In the genomic region with DNA sequence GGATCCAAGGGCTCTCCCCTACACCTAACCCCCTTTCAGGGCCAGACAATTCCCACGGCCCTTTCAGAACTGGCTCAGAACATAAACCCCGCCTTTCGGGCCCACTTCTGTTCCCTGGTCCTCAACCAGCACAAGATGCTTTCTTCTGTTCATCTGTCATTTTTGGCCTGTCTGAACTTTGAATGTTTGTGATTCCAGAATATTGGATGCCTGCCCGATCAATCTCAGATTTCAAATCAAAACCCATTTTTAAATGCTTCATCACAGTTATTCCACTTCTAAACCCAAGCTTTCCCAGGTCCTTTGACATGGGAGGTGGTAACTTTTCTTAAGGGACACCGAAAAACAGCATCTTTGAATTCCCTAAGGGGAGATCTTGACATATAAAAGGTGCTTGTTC, we compare ENCODE assay signal across 18 cellular contexts.
DNase-seq lines count a peak whose midpoint lies in the region; ATAC-seq, FAIRE-seq and TF ChIP-seq lines count a peak whose summit lies in the region.
"Had no signal": no experiment of that assay in that cellular context is flagged by ENCODE, and none has a peak within 500 bp of the region (broad histone marks: within the 10 kb centered on the region; RNA-seq: fewer than 3 reads in every experiment).

No MANE protein-coding gene starts in this region.

- intact Hi-C loops in HepG2 (cut with micrococcal nuclease; ENCODE audit: unreplicated experiment), result no loop called here

- no peak overlapping the region for H3K27ac ChIP-seq in liver (ENCODE audit: low read depth in 1 of 2, low read length in 2 of 2)
- no peak overlapping the region for H3K27ac ChIP-seq in HepG2 (ENCODE audit: extremely low read length, insufficient read depth, low read length)
- peak overlapping the region; percentile 70 for H3K27ac ChIP-seq in cingulate gyrus (ENCODE audit: low read depth, low read length)
- H3K27ac ChIP-seq in MM.1S (ENCODE audit: low read length), result no peak overlapping the region
- H3K27ac ChIP-seq: 22Rv1, RWPE1 had no signal

- no peaks in the 10 kb centered on the region for H3K9me2 ChIP-seq in MM.1S (replicated peaks; ENCODE audit: insufficient read depth, low read length)

- no peak overlapping the region for H3K9ac ChIP-seq in liver (ENCODE audit: low read depth in 1 of 2, low read length in 2 of 2)
- H3K9ac ChIP-seq in HepG2 (ENCODE audit: insufficient read depth, low read depth, low read length), result no peak overlapping the region
- no peak overlapping the region for H3K9ac ChIP-seq in MM.1S (ENCODE audit: low read length)

- H2AFZ ChIP-seq in HepG2 (ENCODE audit: low read length) (no peak overlapping the region), MM.1S (ENCODE audit: low read length) (no peak overlapping the region)

- TF ChIP-seq POLR2A in HepG2 (IDR thresholded peaks at IDR 0.05; ENCODE audit: insufficient read depth in 1 of 2, low read depth in 2 of 2, low read length in 2 of 2), result no peak

- ATAC-seq in HepG2, result no peak
- ATAC-seq in HG03457 (IDR thresholded peaks at IDR 0.05; ENCODE audit: unreplicated experiment), result no peak
- ATAC-seq: HCT116 had no signal

- H3F3A ChIP-seq in MM.1S (ENCODE audit: insufficient read depth, low read length), result no peaks in the 10 kb centered on the region

- H3K36me3 ChIP-seq in liver (ENCODE audit: control insufficient read depth in 4 of 4, insufficient read depth in 3 of 4, low read depth in 1 of 4, low read length in 3 of 4) (no peaks in the 10 kb centered on the region), HepG2 (replicated peaks in 1 of 2; ENCODE audit: control insufficient read depth in 1 of 2, insufficient read depth in 2 of 2, low read length in 2 of 2) (no peaks in the 10 kb centered on the region), MM.1S (replicated peaks; ENCODE audit: insufficient read depth, low read length) (no peaks in the 10 kb centered on the region)

- H3K9me3 ChIP-seq in liver (ENCODE audit: control insufficient read depth in 4 of 4, low read length in 3 of 4) (no peaks in the 10 kb centered on the region), HepG2 (ENCODE audit: low read length) (no peaks in the 10 kb centered on the region), MM.1S (replicated peaks; ENCODE audit: insufficient read depth, low read length) (no peaks in the 10 kb centered on the region)

- H3K4me3 ChIP-seq in liver (ENCODE audit: low read depth in 1 of 3, low read length in 3 of 3) (no peak overlapping the region), HepG2 (replicated peaks in 1 of 3; ENCODE audit: insufficient read depth in 1 of 3, low read depth in 2 of 3, low read length in 3 of 3) (no peak overlapping the region), fibroblast of the aortic adventitia (ENCODE audit: low read depth, low read length) (no peak overlapping the region), MM.1S (ENCODE audit: low read length) (no peak overlapping the region)

- POLR2A ChIA-PET in HepG2 (lab: Yijun Ruan, JAX), result no interaction called here

- H4K20me1 ChIP-seq in HepG2 (ENCODE audit: insufficient read depth, low read length) (no peaks in the 10 kb centered on the region), MM.1S (ENCODE audit: insufficient read depth, low read length) (no peaks in the 10 kb centered on the region)

- TF ChIP-seq EP300 in HepG2 (IDR thresholded peaks at IDR 0.05; ENCODE audit: low read depth in 2 of 2, low read length in 2 of 2) (no peak), HepG2 (CRISPR knock-in tag; IDR thresholded peaks at IDR 0.05; ENCODE audit: borderline replicate concordance) (no peak)

- no peak for TF ChIP-seq CTCF in liver (IDR thresholded peaks at IDR 0.05; ENCODE audit: low read depth, low read length, missing input control)
- TF ChIP-seq CTCF in HepG2 (CRISPR knock-in tag; IDR thresholded peaks at IDR 0.05), result no peak
- TF ChIP-seq CTCF in fibroblast of the aortic adventitia (IDR thresholded peaks at IDR 0.05; ENCODE audit: insufficient read depth, low read length), result no peak
- no peak for TF ChIP-seq CTCF in MM.1S (IDR thresholded peaks at IDR 0.05; ENCODE audit: low read length)

- FAIRE-seq in HepG2 (lab: Jason Lieb, UNC), result no peak
- FAIRE-seq: GM18507 had no signal

- DNase-seq in HepG2 (ENCODE audit: low spot score) (no peak), fibroblast of the aortic adventitia (ENCODE audit: low read depth) (peak; percentile 25), globus pallidus (ENCODE audit: low spot score) (no peak), MM.1S (no peak), NOMO-1 treated with dmso at 0.1 percent for 144 hours (lab: John Stamatoyannopoulos, UW; ENCODE audit: unreplicated experiment) (no peak)
- DNase-seq: DMS153, KBM-7, NCI-H1694, NCI-H2029 treated with DMSO at 0.1 percent for 48 hours, NCI-H526 treated with DMSO at 0.1 percent for 48 hours, SHP77 had no signal

- no peaks in the 10 kb centered on the region for H3K79me2 ChIP-seq in HepG2 (ENCODE audit: insufficient read depth, low read length)
- no peaks in the 10 kb centered on the region for H3K79me2 ChIP-seq in MM.1S (ENCODE audit: low read length)

- CTCF ChIA-PET in HepG2 (lab: Yijun Ruan, JAX; ENCODE audit: low intra/inter-chr PET ratio, low total read pairs), result no interaction called here

- H3K4me1 ChIP-seq in liver (ENCODE audit: control insufficient read depth in 4 of 4, insufficient read depth in 4 of 4, low read length in 3 of 4) (peaks cover 4 to 21% (median 13%) of the 10 kb centered on the region in 4 donors), HepG2 (ENCODE audit: insufficient read depth, low read length) (peaks cover 27% of the 10 kb centered on the region), MM.1S (ENCODE audit: low read length) (no peaks in the 10 kb centered on the region)

- 73% methylated on average over 5 of the region's 5 CpGs for WGBS in liver
- WGBS in HepG2 (ENCODE audit: low lambda C conversion rate), result 45% methylated on average over 5 of the region's 5 CpGs

- H3K27me3 ChIP-seq in liver (ENCODE audit: control insufficient read depth in 4 of 4, insufficient read depth in 4 of 4, low read length in 3 of 4) (no peaks in the 10 kb centered on the region), HepG2 (ENCODE audit: control insufficient read depth in 1 of 2, insufficient read depth in 2 of 2, low read length in 2 of 2) (peaks cover 3 to 65% of the 10 kb centered on the region in 2 experiments; a peak in 4 of 5 replicates), MM.1S (replicated peaks; ENCODE audit: insufficient read depth, low read length) (no peaks in the 10 kb centered on the region)

- in situ Hi-C loops in HepG2 (cut with HindIII; ENCODE audit: extremely low pct_ligation_motif_present, low pct_unique_long_range_greater_than_20kb), result no loop called here

- no peak overlapping the region for H3K4me2 ChIP-seq in HepG2 (ENCODE audit: low read depth, low read length)
- no peak overlapping the region for H3K4me2 ChIP-seq in MM.1S (ENCODE audit: low read depth, low read length)

- BruUV-seq in HepG2 (replicated peaks; lab: Mats Ljungman, UMichigan), result no TSS peak

- no peak for TF ChIP-seq RAD21 in liver (IDR thresholded peaks at IDR 0.05)
- no peak for TF ChIP-seq RAD21 in HepG2 (CRISPR knock-in tag; IDR thresholded peaks at IDR 0.05)

TF ChIP-seq in liver, 16 proteins besides CTCF, POLR2A, EP300 and RAD21:
- no peak for TF ChIP-seq EGR1 (IDR thresholded peaks at IDR 0.05; ENCODE audit: low read depth in 2 of 2)
- peak; percentile 58 for TF ChIP-seq NR2F2 (IDR thresholded peaks at IDR 0.05)

TF ChIP-seq in HepG2, 621 proteins besides CTCF, POLR2A, EP300 and RAD21 (continues in another document):
- TF ChIP-seq, protein P1, sequence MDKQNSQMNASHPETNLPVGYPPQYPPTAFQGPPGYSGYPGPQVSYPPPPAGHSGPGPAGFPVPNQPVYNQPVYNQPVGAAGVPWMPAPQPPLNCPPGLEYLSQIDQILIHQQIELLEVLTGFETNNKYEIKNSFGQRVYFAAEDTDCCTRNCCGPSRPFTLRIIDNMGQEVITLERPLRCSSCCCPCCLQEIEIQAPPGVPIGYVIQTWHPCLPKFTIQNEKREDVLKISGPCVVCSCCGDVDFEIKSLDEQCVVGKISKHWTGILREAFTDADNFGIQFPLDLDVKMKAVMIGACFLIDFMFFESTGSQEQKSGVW (CRISPR knock-in tag; IDR thresholded peaks at IDR 0.05; ENCODE audit: borderline replicate concordance), result no peak
- TF ChIP-seq ZNF530 (CRISPR knock-in tag; IDR thresholded peaks at IDR 0.05; ENCODE audit: low read depth) (no peak), ZNF616 (CRISPR knock-in tag; IDR thresholded peaks at IDR 0.05; ENCODE audit: low read depth) (no peak), ZNF788 (CRISPR knock-in tag; IDR thresholded peaks at IDR 0.05; ENCODE audit: borderline replicate concordance) (no peak), ZNF776 (CRISPR knock-in tag; IDR thresholded peaks at IDR 0.05) (no peak), LCORL (IDR thresholded peaks at IDR 0.05) (no peak), LCORL (CRISPR knock-in tag; IDR thresholded peaks at IDR 0.05) (no peak), NR2C2 (CRISPR knock-in tag; IDR thresholded peaks at IDR 0.05; ENCODE audit: borderline replicate concordance) (no peak), ZNF737 (CRISPR knock-in tag; IDR thresholded peaks at IDR 0.05; ENCODE audit: borderline replicate concordance) (no peak), SATB2 (CRISPR knock-in tag; IDR thresholded peaks at IDR 0.05) (no peak), HMG20A (CRISPR knock-in tag; IDR thresholded peaks at IDR 0.05; ENCODE audit: borderline replicate concordance) (no peak)
- TF ChIP-seq, protein P2, sequence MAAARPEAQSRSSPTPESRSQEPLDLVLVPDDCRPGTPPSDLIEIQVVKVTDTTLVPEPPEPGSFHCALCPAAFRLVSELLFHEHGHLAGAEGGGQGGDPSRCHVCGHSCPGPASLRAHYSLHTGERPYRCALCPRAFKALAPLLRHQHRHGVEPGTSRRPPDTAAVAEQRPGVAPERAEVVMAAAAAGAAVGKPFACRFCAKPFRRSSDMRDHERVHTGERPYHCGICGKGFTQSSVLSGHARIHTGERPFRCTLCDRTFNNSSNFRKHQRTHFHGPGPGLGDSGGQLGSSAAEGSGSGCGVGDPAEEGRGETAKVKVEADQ (CRISPR knock-in tag; IDR thresholded peaks at IDR 0.05; ENCODE audit: borderline replicate concordance), result no peak
- TF ChIP-seq, protein P3, sequence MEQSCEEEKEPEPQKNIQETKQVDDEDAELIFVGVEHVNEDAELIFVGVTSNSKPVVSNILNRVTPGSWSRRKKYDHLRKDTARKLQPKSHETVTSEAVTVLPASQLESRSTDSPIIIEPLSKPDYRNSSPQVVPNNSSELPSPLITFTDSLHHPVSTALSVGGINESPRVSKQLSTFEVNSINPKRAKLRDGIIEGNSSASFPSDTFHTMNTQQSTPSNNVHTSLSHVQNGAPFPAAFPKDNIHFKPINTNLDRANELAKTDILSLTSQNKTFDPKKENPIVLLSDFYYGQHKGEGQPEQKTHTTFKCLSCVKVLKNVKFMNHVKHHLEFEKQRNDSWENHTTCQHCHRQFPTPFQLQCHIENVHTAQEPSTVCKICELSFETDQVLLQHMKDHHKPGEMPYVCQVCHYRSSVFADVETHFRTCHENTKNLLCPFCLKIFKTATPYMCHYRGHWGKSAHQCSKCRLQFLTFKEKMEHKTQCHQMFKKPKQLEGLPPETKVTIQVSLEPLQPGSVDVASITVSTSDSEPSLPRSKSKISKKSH (CRISPR knock-in tag; IDR thresholded peaks at IDR 0.05; ENCODE audit: borderline replicate concordance), result no peak
